ENCODE assay signal across 22 cellular contexts in the genomic region with DNA sequence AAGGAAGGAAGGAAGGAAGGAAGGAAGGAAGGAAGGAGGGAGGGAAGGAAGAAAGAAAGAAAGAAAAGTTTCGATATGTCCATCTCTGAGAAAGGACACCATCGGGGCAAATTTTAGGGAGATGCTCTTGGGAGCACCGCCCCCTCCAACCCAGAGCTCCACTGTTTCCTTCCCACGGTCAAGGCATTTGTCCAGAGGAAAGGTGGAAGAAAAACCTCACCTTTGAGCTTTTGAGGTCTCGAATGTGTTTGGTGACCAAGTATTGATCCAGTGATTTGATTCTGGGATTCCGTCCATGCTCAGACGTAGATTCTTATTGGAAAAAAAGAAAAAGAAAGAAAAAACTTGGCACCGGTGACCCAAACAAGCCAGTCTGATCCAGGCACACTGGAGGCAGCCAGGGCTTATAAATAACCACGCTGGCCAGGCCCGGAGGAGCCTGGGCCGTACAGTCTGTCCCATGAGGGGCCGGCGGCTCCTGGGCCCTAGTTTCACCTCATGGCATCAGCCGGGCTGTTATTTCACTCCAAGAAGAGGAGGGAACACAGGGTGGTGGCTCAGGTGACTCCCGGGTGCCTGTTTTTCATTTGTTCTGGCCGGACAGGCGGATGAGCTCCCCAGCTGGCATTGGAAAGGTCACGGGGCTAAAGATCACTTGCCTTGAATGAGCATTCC.
"Had no signal": no experiment of that assay in that cellular context is flagged by ENCODE, and none has a peak within 500 bp of the region (broad histone marks: within the 10 kb centered on the region; RNA-seq: fewer than 3 reads in every experiment).

No MANE protein-coding gene starts in this region.

- H3K9me3 ChIP-seq: lower lobe of right lung, sigmoid colon, tibial artery, uterus had no signal

- H3K4me1 Mint-ChIP-seq: activated CD4-positive, alpha-beta T cell treated with anti-CD3 and anti-CD28 coated beads for 36 hours; activated CD8-positive, alpha-beta memory T cell treated with anti-CD3 and anti-CD28 coated beads, Interleukin-2, amount 10 ng/mL, durations not matched to agents 7 days and 5 days; activated naive CD8-positive, alpha-beta T cell treated with anti-CD3 and anti-CD28 coated beads, Interleukin-2, amount 10 ng/mL, durations not matched to agents 7 days and 5 days; activated T-helper 17 cell treated with anti-CD3 and anti-CD28 coated beads, Interleukin-2, amount 50 U/mL, for 72 hours; brain; mesothelial cell of epicardium; nephron progenitor cell; stimulated activated naive B cell treated with anti-CD40 and anti-IgM and Interleukin-4, amounts not matched to agents 10 μg/mL and 1 μg/mL and 100 μg/mL, for 72 hours had no signal

- H3K4me3 Mint-ChIP-seq: activated CD4-positive, alpha-beta T cell treated with anti-CD3 and anti-CD28 coated beads for 36 hours; activated CD8-positive, alpha-beta memory T cell treated with anti-CD3 and anti-CD28 coated beads, Interleukin-2, amount 10 ng/mL, durations not matched to agents 7 days and 5 days; activated naive CD8-positive, alpha-beta T cell treated with anti-CD3 and anti-CD28 coated beads, Interleukin-2, amount 10 ng/mL, durations not matched to agents 7 days and 5 days; activated T-helper 17 cell treated with anti-CD3 and anti-CD28 coated beads, Interleukin-2, amount 50 U/mL, for 72 hours; brain; mesothelial cell of epicardium; nephron progenitor cell; stimulated activated naive B cell treated with anti-CD40 and anti-IgM and Interleukin-4, amounts not matched to agents 10 μg/mL and 1 μg/mL and 100 μg/mL, for 72 hours had no signal

- H3K9me3 Mint-ChIP-seq: activated naive CD8-positive, alpha-beta T cell treated with anti-CD3 and anti-CD28 coated beads, Interleukin-2, amount 10 ng/mL, durations not matched to agents 7 days and 5 days; activated T-helper 17 cell treated with anti-CD3 and anti-CD28 coated beads, Interleukin-2, amount 50 U/mL, for 72 hours; stimulated activated naive B cell treated with anti-CD40 and anti-IgM and Interleukin-4, amounts not matched to agents 10 μg/mL and 1 μg/mL and 100 μg/mL, for 72 hours had no signal

- H3K27ac Mint-ChIP-seq: activated CD4-positive, alpha-beta T cell treated with anti-CD3 and anti-CD28 coated beads for 36 hours; activated CD8-positive, alpha-beta memory T cell treated with anti-CD3 and anti-CD28 coated beads, Interleukin-2, amount 10 ng/mL, durations not matched to agents 7 days and 5 days; activated naive CD8-positive, alpha-beta T cell treated with anti-CD3 and anti-CD28 coated beads, Interleukin-2, amount 10 ng/mL, durations not matched to agents 7 days and 5 days; activated T-helper 17 cell treated with anti-CD3 and anti-CD28 coated beads, Interleukin-2, amount 50 U/mL, for 72 hours; brain; mesothelial cell of epicardium; nephron progenitor cell; progenitor cell of endocrine pancreas; stimulated activated naive B cell treated with anti-CD40 and anti-IgM and Interleukin-4, amounts not matched to agents 10 μg/mL and 1 μg/mL and 100 μg/mL, for 72 hours had no signal

- H3K36me3 Mint-ChIP-seq: activated CD8-positive, alpha-beta memory T cell treated with anti-CD3 and anti-CD28 coated beads, Interleukin-2, amount 10 ng/mL, durations not matched to agents 7 days and 5 days; activated naive CD8-positive, alpha-beta T cell treated with anti-CD3 and anti-CD28 coated beads, Interleukin-2, amount 10 ng/mL, durations not matched to agents 7 days and 5 days; brain; mesothelial cell of epicardium; stimulated activated naive B cell treated with anti-CD40 and anti-IgM and Interleukin-4, amounts not matched to agents 10 μg/mL and 1 μg/mL and 100 μg/mL, for 72 hours had no signal

- H3K4me1 ChIP-seq: foreskin keratinocyte, lower lobe of right lung, sigmoid colon, uterus had no signal

- H3K4me3 ChIP-seq: dorsolateral prefrontal cortex, lower lobe of right lung, sigmoid colon, SK-N-MC, uterus had no signal

- H3K27ac ChIP-seq: foreskin keratinocyte, lower lobe of right lung, sigmoid colon, SK-N-MC, uterus had no signal

- ATAC-seq: activated CD4-positive, alpha-beta T cell treated with anti-CD3 and anti-CD28 coated beads for 36 hours; activated CD8-positive, alpha-beta memory T cell treated with anti-CD3 and anti-CD28 coated beads, Interleukin-2, amount 10 ng/mL, durations not matched to agents 7 days and 5 days; activated T-helper 17 cell treated with anti-CD3 and anti-CD28 coated beads, Interleukin-2, amount 50 U/mL, for 72 hours; foreskin keratinocyte; lower lobe of right lung; stimulated activated naive B cell treated with anti-CD40 and anti-IgM and Interleukin-4, amounts not matched to agents 10 μg/mL and 1 μg/mL and 100 μg/mL, for 72 hours had no signal

- H3K36me3 ChIP-seq: lower lobe of right lung, sigmoid colon, tibial artery, uterus had no signal

- H3K27me3 ChIP-seq: dorsolateral prefrontal cortex, sigmoid colon, uterus had no signal

- DNase-seq: activated CD4-positive, alpha-beta T cell treated with anti-CD3 and anti-CD28 coated beads for 36 hours; activated CD4-positive, alpha-beta T cell treated with anti-CD3 and anti-CD28 coated beads, Interleukin-2, amount 50 U/mL, for 48 hours; activated CD8-positive, alpha-beta memory T cell treated with anti-CD3 and anti-CD28 coated beads, Interleukin-2, amount 10 ng/mL, durations not matched to agents 7 days and 5 days; activated naive CD4-positive, alpha-beta T cell treated with Interleukin-2 at 50 U/mL for 16 hours; activated naive CD8-positive, alpha-beta T cell treated with anti-CD3 and anti-CD28 coated beads, Interleukin-2, amount 10 ng/mL, durations not matched to agents 7 days and 5 days; activated T-cell treated with anti-CD3 and anti-CD28 coated beads, Interleukin-2, amount 50 U/mL, for 1 hour; central memory CD4-positive, alpha-beta T cell; dorsolateral prefrontal cortex; foreskin keratinocyte; glutamatergic neuron; kidney glomerular epithelial cell; lower lobe of right lung; nephron progenitor cell; sigmoid colon; stimulated activated naive B cell treated with anti-CD40 and anti-IgM and Interleukin-4, amounts not matched to agents 10 μg/mL and 1 μg/mL and 100 μg/mL, for 72 hours; tibial artery; uterus had no signal
